ENCODE assay signal across 1 cellular context in genomic region chr6:143288923-143289322, GRCh38.
A peak's percentile ranks its signal among the peaks of the same experiment; 100 is the strongest.
TF ChIP-seq lines count a peak whose summit lies in the region.

No MANE protein-coding gene starts in this region.

TF ChIP-seq in H1, 55 proteins besides CTCF, POLR2A, EP300 and RAD21 (continued from another document):
- no peak for TF ChIP-seq GABPA (IDR thresholded peaks at IDR 0.05; ENCODE audit: borderline replicate concordance, insufficient read depth, low read length)
- TF ChIP-seq SRF (IDR thresholded peaks at IDR 0.05; ENCODE audit: low read depth, low read length) = peak; percentile 58; the same call in 1 of the 2 replicates
- TF ChIP-seq EGR1 (IDR thresholded peaks at IDR 0.05; ENCODE audit: borderline replicate concordance, low read depth, low read length) = no peak
- TF ChIP-seq YY1 (IDR thresholded peaks at IDR 0.05; ENCODE audit: low read depth, low read length) = peak; percentile 64; the same call in 1 of the 2 replicates
- no peak for TF ChIP-seq ASH2L (IDR thresholded peaks at IDR 0.05; ENCODE audit: low read length)
- peak; percentile 52 for TF ChIP-seq CHD7 (IDR thresholded peaks at IDR 0.05; ENCODE audit: insufficient replicate concordance, low read length)
- no peak for TF ChIP-seq JUN (IDR thresholded peaks at IDR 0.05; ENCODE audit: low read depth, low read length)
- TF ChIP-seq, protein P1, sequence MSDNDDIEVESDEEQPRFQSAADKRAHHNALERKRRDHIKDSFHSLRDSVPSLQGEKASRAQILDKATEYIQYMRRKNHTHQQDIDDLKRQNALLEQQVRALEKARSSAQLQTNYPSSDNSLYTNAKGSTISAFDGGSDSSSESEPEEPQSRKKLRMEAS (IDR thresholded peaks at IDR 0.05) = no peak
- no peak for TF ChIP-seq RXRA (IDR thresholded peaks at IDR 0.05; ENCODE audit: insufficient read depth, low read depth, low read length)
- no peak for TF ChIP-seq BACH1 (IDR thresholded peaks at IDR 0.05; ENCODE audit: low read length)
- no peak for TF ChIP-seq KDM5A (IDR thresholded peaks at IDR 0.05; ENCODE audit: low read length)
- no peak for TF ChIP-seq SIN3A (conservative IDR thresholded peaks at IDR 0.05 in 1 of 2, IDR thresholded peaks at IDR 0.05 in 1 of 2; ENCODE audit: low read depth in 1 of 2, low read length in 2 of 2)
- no peak for TF ChIP-seq JUND (IDR thresholded peaks at IDR 0.05; ENCODE audit: low read length)
- no peak for TF ChIP-seq SP1 (IDR thresholded peaks at IDR 0.05; ENCODE audit: low read depth, low read length)
- TF ChIP-seq NANOG (IDR thresholded peaks at IDR 0.05; ENCODE audit: insufficient read depth, low read depth, low read length, poor library complexity, severe bottlenecking) = peak; percentile 28
- TF ChIP-seq RBBP5 (IDR thresholded peaks at IDR 0.05; ENCODE audit: borderline replicate concordance, low read depth, low read length) = no peak
- no peak for TF ChIP-seq SUZ12 (IDR thresholded peaks at IDR 0.05; ENCODE audit: low read length)
- TF ChIP-seq TAF7 (optimal IDR thresholded peaks at IDR 0.05; ENCODE audit: borderline replicate concordance, low read depth, low read length) = no peak
- no peak for TF ChIP-seq POLR2AphosphoS5 (IDR thresholded peaks at IDR 0.05; ENCODE audit: low read depth, low read length)
- TF ChIP-seq CBX5 (IDR thresholded peaks at IDR 0.05; ENCODE audit: low read depth, low read length) = no peak
- TF ChIP-seq TCF12 (IDR thresholded peaks at IDR 0.05; ENCODE audit: low read depth, low read length) = no peak
- TF ChIP-seq, protein P2, sequence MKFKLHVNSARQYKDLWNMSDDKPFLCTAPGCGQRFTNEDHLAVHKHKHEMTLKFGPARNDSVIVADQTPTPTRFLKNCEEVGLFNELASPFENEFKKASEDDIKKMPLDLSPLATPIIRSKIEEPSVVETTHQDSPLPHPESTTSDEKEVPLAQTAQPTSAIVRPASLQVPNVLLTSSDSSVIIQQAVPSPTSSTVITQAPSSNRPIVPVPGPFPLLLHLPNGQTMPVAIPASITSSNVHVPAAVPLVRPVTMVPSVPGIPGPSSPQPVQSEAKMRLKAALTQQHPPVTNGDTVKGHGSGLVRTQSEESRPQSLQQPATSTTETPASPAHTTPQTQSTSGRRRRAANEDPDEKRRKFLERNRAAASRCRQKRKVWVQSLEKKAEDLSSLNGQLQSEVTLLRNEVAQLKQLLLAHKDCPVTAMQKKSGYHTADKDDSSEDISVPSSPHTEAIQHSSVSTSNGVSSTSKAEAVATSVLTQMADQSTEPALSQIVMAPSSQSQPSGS (IDR thresholded peaks at IDR 0.05; ENCODE audit: low read length) = no peak
- TF ChIP-seq NRF1 (IDR thresholded peaks at IDR 0.05; ENCODE audit: low read depth, low read length) = no peak
